In the genomic region with DNA sequence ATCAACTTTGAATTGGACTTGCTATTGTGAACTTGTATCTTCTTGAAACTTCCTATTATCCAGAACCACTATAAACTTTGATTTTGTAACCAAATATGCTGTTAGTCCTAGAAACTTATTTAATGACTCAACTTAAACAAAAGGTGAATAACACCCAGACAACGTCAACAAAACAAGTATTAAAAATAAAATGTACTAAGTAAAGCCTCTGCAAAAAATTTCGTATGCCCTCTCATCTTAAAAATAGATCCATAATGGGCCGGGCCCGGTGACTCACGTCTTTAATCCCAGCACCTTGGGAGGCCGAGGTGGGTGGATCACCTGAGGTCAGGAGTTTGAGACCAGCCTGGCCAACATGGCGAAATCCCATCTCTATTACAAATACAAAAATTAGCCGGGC, we compare ENCODE assay signal across 18 cellular contexts.
A peak's percentile ranks its signal among the peaks of the same experiment; 100 is the strongest.
DNase-seq lines count a peak whose midpoint lies in the region; ATAC-seq and TF ChIP-seq lines count a peak whose summit lies in the region.
"Had no signal": no experiment of that assay in that cellular context is flagged by ENCODE, and none has a peak within 500 bp of the region (broad histone marks: within the 10 kb centered on the region; RNA-seq: fewer than 3 reads in every experiment).

No MANE protein-coding gene starts in this region.

- H3K4me2 ChIP-seq in mammary epithelial cell (ENCODE audit: insufficient read depth, low read depth, low read length): no peak overlapping the region

- whole genome bisulfite sequencing in mammary epithelial cell (ENCODE audit: low coverage, missing lambda C conversion rate): 87% methylated on average over 8 of the region's 8 CpGs

- POLR2A ChIA-PET in MCF 10A (lab: Yijun Ruan, JAX): interaction anchor here (0.7 to 1.4 kb wide), 2 partner anchors 12 to 52 kb away, joined by 3 to 4 read pairs; no protein-coding TSS in a partner anchor

- in situ Hi-C loops in mammary epithelial cell (cut with MboI; ENCODE audit: low sequenced_read_pairs in 2 of 2): no loop called here

- ATAC-seq in RWPE2 (ENCODE audit: low read depth): peak; percentile 64
- ATAC-seq in HG02571 (IDR thresholded peaks at IDR 0.05; ENCODE audit: unreplicated experiment): no peak
- ATAC-seq: GM12878 had no signal

- H3K9me3 ChIP-seq in mammary epithelial cell (replicated peaks; ENCODE audit: insufficient read depth, low read length) (no peaks in the 10 kb centered on the region), RWPE2 (ENCODE audit: severe bottlenecking) (no peaks in the 10 kb centered on the region), uterus (no peaks in the 10 kb centered on the region), Peyer's patch (no peaks in the 10 kb centered on the region)
- H3K9me3 ChIP-seq: HAP-1 had no signal

- H3K9ac ChIP-seq in mammary epithelial cell (ENCODE audit: insufficient read depth, low read length): no peak overlapping the region

- no peaks in the 10 kb centered on the region for H3K27me3 Mint-ChIP-seq in MCF 10A (ENCODE audit: insufficient read depth, unreplicated experiment)
- H3K27me3 Mint-ChIP-seq: CD4-positive, alpha-beta memory T cell had no signal

- TF ChIP-seq POLR2A in uterus (IDR thresholded peaks at IDR 0.05) (no peak), Peyer's patch (IDR thresholded peaks at IDR 0.05) (no peak)

- H3K27me3 ChIP-seq in mammary epithelial cell (ENCODE audit: insufficient read depth, low read length) (no peaks in the 10 kb centered on the region), RWPE2 (ENCODE audit: insufficient read depth, poor library complexity, severe bottlenecking) (no peaks in the 10 kb centered on the region), uterus (no peaks in the 10 kb centered on the region), Peyer's patch (no peaks in the 10 kb centered on the region)

- no peaks in the 10 kb centered on the region for H4K20me1 ChIP-seq in mammary epithelial cell (ENCODE audit: insufficient read depth, low read length)

- no peaks in the 10 kb centered on the region for H3K4me1 Mint-ChIP-seq in MCF 10A (ENCODE audit: insufficient read depth, unreplicated experiment)

- H3K36me3 Mint-ChIP-seq in MCF 10A (ENCODE audit: insufficient read depth, unreplicated experiment): peaks cover 17% of the 10 kb centered on the region

- H3K4me1 ChIP-seq in mammary epithelial cell (ENCODE audit: insufficient read depth, low read length): no peaks in the 10 kb centered on the region
- no peaks in the 10 kb centered on the region for H3K4me1 ChIP-seq in RWPE2 (ENCODE audit: insufficient read depth, poor library complexity, severe bottlenecking)
- H3K4me1 ChIP-seq in uterus: no peaks in the 10 kb centered on the region
- H3K4me1 ChIP-seq in Peyer's patch: no peaks in the 10 kb centered on the region
- H3K4me1 ChIP-seq: HAP-1 had no signal

- no TSS peak for BruUV-seq in MCF 10A (replicated peaks; lab: Mats Ljungman, UMichigan)
- no TSS peak for BruUV-seq in mammary epithelial cell (replicated peaks; lab: Mats Ljungman, UMichigan)

- DNase-seq in MCF 10A (ENCODE audit: unreplicated experiment): peak; percentile 26
- no peak for DNase-seq in mammary epithelial cell
- DNase-seq in RWPE2 (ENCODE audit: low spot score): no peak
- peak; percentile 55 for DNase-seq in epithelial cell of esophagus (ENCODE audit: low read depth)
- no peak for DNase-seq in uterus
- no peak for DNase-seq in Peyer's patch
- DNase-seq in ecto neural progenitor cell (ENCODE audit: low spot score): no peak
- DNase-seq: C1 segment of cervical spinal cord; Calu3; CD4-positive, alpha-beta memory T cell; COR-L47; DMS79; EL; GDM1; GOT3 had no signal

- intact Hi-C loops in MCF 10A (cut with micrococcal nuclease): no loop called here
- intact Hi-C loops in mammary epithelial cell (cut with micrococcal nuclease): no loop called here
- intact Hi-C loops in uterus (cut with DNase I; ENCODE audit: low total_unique reads): no loop called here

- no peak overlapping the region for H2AFZ ChIP-seq in mammary epithelial cell (ENCODE audit: low read depth, low read length)

- CTCF ChIA-PET in MCF 10A (lab: Yijun Ruan, JAX): no interaction called here
- CTCF ChIA-PET in mammary epithelial cell (lab: Charles Lee; ENCODE audit: low non-redundant PET): no interaction called here

- no peak overlapping the region for H3K4me3 ChIP-seq in mammary epithelial cell (replicated peaks in 1 of 3; ENCODE audit: insufficient read depth in 1 of 3, low read depth in 2 of 3, low read length in 3 of 3)
- H3K4me3 ChIP-seq in RWPE2 (ENCODE audit: severe bottlenecking): no peak overlapping the region
- H3K4me3 ChIP-seq in epithelial cell of esophagus (ENCODE audit: low read length): no peak overlapping the region
- H3K4me3 ChIP-seq in uterus: no peak overlapping the region
- H3K4me3 ChIP-seq in Peyer's patch: no peak overlapping the region
- H3K4me3 ChIP-seq: GM12878, HAP-1 had no signal

- H3K27ac ChIP-seq in mammary epithelial cell (ENCODE audit: insufficient read depth, low read depth, low read length) (no peak overlapping the region), RWPE2 (ENCODE audit: poor library complexity, severe bottlenecking) (no peak overlapping the region), uterus (peak overlapping the region; percentile 54 to 80), Peyer's patch (no peak overlapping the region)

- dilution Hi-C loops in mammary epithelial cell (cut with HindIII; ENCODE audit: low sequenced_read_pairs): no loop called here

- no peak overlapping the region for H3K4me3 Mint-ChIP-seq in MCF 10A (ENCODE audit: unreplicated experiment)
- H3K4me3 Mint-ChIP-seq: CD4-positive, alpha-beta memory T cell had no signal

- H3K79me2 ChIP-seq in mammary epithelial cell (ENCODE audit: insufficient read depth, low read length): no peaks in the 10 kb centered on the region

- H3K36me3 ChIP-seq in mammary epithelial cell (ENCODE audit: insufficient read depth, low read length) (no peaks in the 10 kb centered on the region), RWPE2 (ENCODE audit: low read depth) (no peaks in the 10 kb centered on the region), uterus (no peaks in the 10 kb centered on the region), Peyer's patch (peaks cover 0 to 52% (median 0%) of the 10 kb centered on the region in 3 donors)
- H3K36me3 ChIP-seq: HAP-1 had no signal

- H3K27ac Mint-ChIP-seq in MCF 10A (ENCODE audit: low read depth, unreplicated experiment): no peak overlapping the region

- TF ChIP-seq CTCF in MCF 10A (IDR thresholded peaks at IDR 0.05; ENCODE audit: unreplicated experiment): no peak
- no peak for TF ChIP-seq CTCF in mammary epithelial cell (conservative IDR thresholded peaks at IDR 0.05 in 1 of 2, IDR thresholded peaks at IDR 0.05 in 1 of 2; ENCODE audit: extremely low read depth in 1 of 2, insufficient read depth in 1 of 2, low read depth in 1 of 2, low read length in 2 of 2)
- no peak for TF ChIP-seq CTCF in RWPE2 (IDR thresholded peaks at IDR 0.05; ENCODE audit: poor library complexity, severe bottlenecking)
- no peak for TF ChIP-seq CTCF in epithelial cell of esophagus (IDR thresholded peaks at IDR 0.05; ENCODE audit: insufficient read depth, low read depth, low read length, missing control alignments)
- no peak for TF ChIP-seq CTCF in uterus (IDR thresholded peaks at IDR 0.05)
- no peak for TF ChIP-seq CTCF in Peyer's patch (IDR thresholded peaks at IDR 0.05)

- H3K9me3 Mint-ChIP-seq in MCF 10A (ENCODE audit: unreplicated experiment): no peaks in the 10 kb centered on the region
- H3K9me3 Mint-ChIP-seq: CD4-positive, alpha-beta memory T cell had no signal

Comparison
In these comparisons a context has a peak if more than half of its experiments do, and no peak if none do; other contexts are left out.
1. DNase-seq: peak in MCF 10A (single experiment) and epithelial cell of esophagus (single experiment); none in mammary epithelial cell (single experiment), RWPE2 (single experiment), uterus (0 of 2), Peyer's patch (0 of 3) and ecto neural progenitor cell (single experiment).
2. H3K27ac ChIP-seq: peak in uterus (2 of 2); none in mammary epithelial cell (single experiment), RWPE2 (single experiment) and Peyer's patch (0 of 4).